In the genomic region with DNA sequence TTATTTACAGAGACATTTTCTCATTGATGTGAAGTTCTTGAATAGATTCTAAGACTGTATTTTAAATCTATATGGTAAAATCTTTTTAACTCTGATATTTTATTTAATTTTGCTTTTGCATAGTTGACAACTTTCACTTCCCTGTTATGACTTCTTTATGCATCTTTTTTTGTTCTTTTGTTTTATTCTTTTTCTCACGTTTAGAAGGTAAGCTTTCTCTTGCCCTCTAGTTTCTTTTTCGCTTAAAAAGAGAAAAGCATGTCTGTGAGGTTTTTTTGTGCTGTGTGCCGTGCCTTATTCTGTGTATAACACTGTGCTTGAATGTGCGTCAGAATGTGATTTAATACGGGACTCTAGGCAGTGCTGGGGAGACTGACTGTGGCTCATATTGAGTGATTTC, we compare ENCODE assay signal across 26 cellular contexts.
DNase-seq lines count a peak whose midpoint lies in the region; ATAC-seq, FAIRE-seq and TF ChIP-seq lines count a peak whose summit lies in the region.
"Had no signal": no experiment of that assay in that cellular context is flagged by ENCODE, and none has a peak within 500 bp of the region (broad histone marks: within the 10 kb centered on the region; RNA-seq: fewer than 3 reads in every experiment).

No MANE protein-coding gene starts in this region.

- peak; percentile 52 for FAIRE-seq in A204.1 (lab: Jason Lieb, UNC)
- FAIRE-seq: GM19239 had no signal

- ATAC-seq in naive B cell (ENCODE audit: low read depth in 2 of 2) (no peak), GM21717 (IDR thresholded peaks at IDR 0.05; ENCODE audit: unreplicated experiment) (no peak), omental fat pad (ENCODE audit: low FRiP score) (no peak)
- no peak for ATAC-seq in activated CD4-positive, CD25-positive, alpha-beta regulatory T cell treated with anti-CD3 and anti-CD28 coated beads, Interleukin-2, amount 50 U/mL, for 24 hours
- ATAC-seq: body of pancreas, heart left ventricle, Panc1 had no signal

- H3K4me1 Mint-ChIP-seq in naive B cell: peaks cover 20 to 35% (median 21%) of the 10 kb centered on the region in 3 donors

- H3K9ac ChIP-seq in SU-DHL-6 (ENCODE audit: low read length): peak overlapping the region; percentile 27

- peaks cover 33% of the 10 kb centered on the region for H3K36me3 ChIP-seq in DOHH2 (ENCODE audit: control insufficient read depth, low read length)
- H3K36me3 ChIP-seq in SU-DHL-6 (ENCODE audit: low read length): no peaks in the 10 kb centered on the region

- peak overlapping the region in 4 of 6 donors; percentile 10 to 86 (median 30) for H3K27ac Mint-ChIP-seq in naive B cell
- H3K27ac Mint-ChIP-seq: activated naive CD8-positive, alpha-beta T cell treated with anti-CD3 and anti-CD28 coated beads, Interleukin-2, amount 10 ng/mL, durations not matched to agents 7 days and 5 days; activated T-helper 2 cell treated with anti-CD3 and anti-CD28 coated beads, Interferon-gamma antibody, Interleukin-2, Interleukin-4, amounts not matched to agents 10 μg/mL and 5 μg/mL and 100 μg/mL, durations not matched to agents 14 hours and 24 hours and 36 hours had no signal

- peaks cover 8 to 9% of the 10 kb centered on the region in 2 donors for H3K36me3 Mint-ChIP-seq in naive B cell

- peaks cover 63% of the 10 kb centered on the region for H3K4me1 ChIP-seq in DOHH2 (ENCODE audit: control insufficient read depth, low read length)
- H3K4me1 ChIP-seq: body of pancreas had no signal

- H3K4me3 ChIP-seq in DOHH2 (ENCODE audit: low read length) (peak overlapping the region; percentile 58), SU-DHL-6 (ENCODE audit: insufficient read depth, low read length, poor library complexity, severe bottlenecking) (peak overlapping the region; percentile 19)
- H3K4me3 ChIP-seq: body of pancreas, heart left ventricle, SJSA1, spleen, testis had no signal

- H3K4me2 ChIP-seq in DOHH2 (ENCODE audit: low read length) (peak overlapping the region; percentile 71), SU-DHL-6 (ENCODE audit: low read depth, low read length, poor library complexity, severe bottlenecking) (peak overlapping the region; percentile 51)

- no peaks in the 10 kb centered on the region for H3K9me3 ChIP-seq in DOHH2 (ENCODE audit: control insufficient read depth, insufficient read depth, low read length)
- H3K9me3 ChIP-seq in SU-DHL-6 (ENCODE audit: insufficient read depth, low read length): no peaks in the 10 kb centered on the region
- H3K9me3 ChIP-seq: body of pancreas, heart left ventricle, SJSA1, spleen, testis had no signal

- peak overlapping the region; percentile 7 for H2AFZ ChIP-seq in SU-DHL-6 (ENCODE audit: low read depth, low read length, severe bottlenecking)

- H3F3A ChIP-seq in DOHH2 (ENCODE audit: control insufficient read depth, insufficient read depth) (peaks cover 27% of the 10 kb centered on the region), SU-DHL-6 (ENCODE audit: insufficient read depth) (0 out of 2 replicates have a peak, but pooled peaks cover 7% of the 10 kb centered on the region)

- peak overlapping the region in 1 of 8 donors; percentile 10 for H3K4me3 Mint-ChIP-seq in naive B cell
- H3K4me3 Mint-ChIP-seq: activated naive CD8-positive, alpha-beta T cell treated with anti-CD3 and anti-CD28 coated beads, Interleukin-2, amount 10 ng/mL, durations not matched to agents 7 days and 5 days had no signal

- H3K79me2 ChIP-seq in DOHH2 (ENCODE audit: control insufficient read depth, low read length) (peaks cover 8% of the 10 kb centered on the region; the same call in 1 of the 2 replicates), SU-DHL-6 (ENCODE audit: insufficient read depth, low read length) (no peaks in the 10 kb centered on the region)

- no peaks in the 10 kb centered on the region for H3K9me2 ChIP-seq in DOHH2 (replicated peaks; ENCODE audit: control insufficient read depth, low read length)
- no peaks in the 10 kb centered on the region for H3K9me2 ChIP-seq in SU-DHL-6 (replicated peaks; ENCODE audit: insufficient read depth, low read length)

- no peaks in the 10 kb centered on the region for H3K9me3 Mint-ChIP-seq in naive B cell
- H3K9me3 Mint-ChIP-seq: activated naive CD8-positive, alpha-beta T cell treated with anti-CD3 and anti-CD28 coated beads, Interleukin-2, amount 10 ng/mL, durations not matched to agents 7 days and 5 days; activated T-helper 2 cell treated with anti-CD3 and anti-CD28 coated beads, Interferon-gamma antibody, Interleukin-2, Interleukin-4, amounts not matched to agents 10 μg/mL and 5 μg/mL and 100 μg/mL, durations not matched to agents 14 hours and 24 hours and 36 hours had no signal

- H3K27me3 ChIP-seq in DOHH2 (ENCODE audit: control insufficient read depth, low read length) (no peaks in the 10 kb centered on the region), SU-DHL-6 (ENCODE audit: low read length) (no peaks in the 10 kb centered on the region)
- H3K27me3 ChIP-seq: body of pancreas, heart left ventricle, SJSA1, spleen, testis had no signal

- TF ChIP-seq CTCF in DOHH2 (IDR thresholded peaks at IDR 0.05; ENCODE audit: low read depth, low read length, poor library complexity, severe bottlenecking): no peak
- no peak for TF ChIP-seq CTCF in SU-DHL-6 (IDR thresholded peaks at IDR 0.05; ENCODE audit: insufficient read depth, low read length, poor library complexity, severe bottlenecking)
- no peak for TF ChIP-seq CTCF in omental fat pad (IDR thresholded peaks at IDR 0.05)

- H4K20me1 ChIP-seq in DOHH2 (ENCODE audit: control insufficient read depth, insufficient read depth, low read depth, low read length) (no peaks in the 10 kb centered on the region), SU-DHL-6 (ENCODE audit: low read depth, low read length) (no peaks in the 10 kb centered on the region)

- no peaks in the 10 kb centered on the region for H3K27me3 Mint-ChIP-seq in naive B cell
- H3K27me3 Mint-ChIP-seq: activated naive CD8-positive, alpha-beta T cell treated with anti-CD3 and anti-CD28 coated beads, Interleukin-2, amount 10 ng/mL, durations not matched to agents 7 days and 5 days had no signal

- DNase-seq in naive B cell: no peak
- no peak for DNase-seq in omental fat pad (ENCODE audit: low spot score)
- DNase-seq in SW 1271 (lab: John Stamatoyannopoulos, UW): no peak
- DNase-seq: activated CD4-positive, alpha-beta T cell treated with anti-CD3 and anti-CD28 coated beads, Interleukin-2, amount 50 U/mL, for 1 hour; activated CD8-positive, alpha-beta memory T cell treated with anti-CD3 and anti-CD28 coated beads, Interleukin-2, amount 50 U/mL, for 48 hours; activated naive CD8-positive, alpha-beta T cell treated with anti-CD3 and anti-CD28 coated beads, Interleukin-2, amount 10 ng/mL, durations not matched to agents 7 days and 5 days; body of pancreas; C1 segment of cervical spinal cord; heart left ventricle; KG1; mammary epithelial cell; NCI-H510A treated with DMSO at 0.1 percent for 48 hours; spleen; stimulated activated CD4-positive, alpha-beta T cell treated with anti-CD3 and anti-CD28 coated beads, Interleukin-2, amount 100 ng/mL, for 48 hours; stimulated activated naive CD4-positive, alpha-beta T cell; testis had no signal

- H3K27ac ChIP-seq in DOHH2 (ENCODE audit: low read depth, low read length) (peak overlapping the region; percentile 62), SU-DHL-6 (ENCODE audit: low read depth, low read length) (peak overlapping the region; percentile 65)
- H3K27ac ChIP-seq: body of pancreas, SJSA1, testis, VCaP had no signal
